Comparison of ENCODE assay signal across 1 cellular context in genomic region chr6:125749864-125750691, GRCh38.
TF ChIP-seq lines count a peak whose summit lies in the region.

No MANE protein-coding gene starts in this region.

TF ChIP-seq in IMR-90, 13 proteins besides CTCF, POLR2A, EP300 and RAD21 (continued from another document):
- TF ChIP-seq CHD1 (IDR thresholded peaks at IDR 0.05; ENCODE audit: low read depth, low read length) (no peak), BHLHE40 (IDR thresholded peaks at IDR 0.05; ENCODE audit: low read depth, low read length) (no peak)
